Comparison of ENCODE assay signal across 18 cellular contexts in genomic region chr1:144534286-144534685, GRCh38. TPM values are rescaled to one million over a fixed set of nuclear protein-coding genes. Genes with fewer than 3 reads are reported as not detected.
"Had no signal": no experiment of that assay in that cellular context is flagged by ENCODE, and none has a peak within 500 bp of the region (broad histone marks: within the 10 kb centered on the region; RNA-seq: fewer than 3 reads in every experiment).

No MANE protein-coding gene starts in this region.

RNA-seq across cellular contexts. Expression of gene PPIAL4F, which starts 58.4 kb away (rescaled TPM):
- total RNA-seq: astrocyte, cardiac septum, endodermal cell, esophagus mucosa, foreskin keratinocyte, heart left ventricle, kidney epithelial cell, lower leg skin, ovary, progenitor cell of endocrine pancreas, renal cortical epithelial cell, right lobe of liver, SK-MEL-5, skeletal muscle tissue, uterus had no signal
- polyA plus RNA-seq: foreskin keratinocyte, heart left ventricle, immature natural killer cell, neural cell, ovary, thymus had no signal
